In the genomic region with DNA sequence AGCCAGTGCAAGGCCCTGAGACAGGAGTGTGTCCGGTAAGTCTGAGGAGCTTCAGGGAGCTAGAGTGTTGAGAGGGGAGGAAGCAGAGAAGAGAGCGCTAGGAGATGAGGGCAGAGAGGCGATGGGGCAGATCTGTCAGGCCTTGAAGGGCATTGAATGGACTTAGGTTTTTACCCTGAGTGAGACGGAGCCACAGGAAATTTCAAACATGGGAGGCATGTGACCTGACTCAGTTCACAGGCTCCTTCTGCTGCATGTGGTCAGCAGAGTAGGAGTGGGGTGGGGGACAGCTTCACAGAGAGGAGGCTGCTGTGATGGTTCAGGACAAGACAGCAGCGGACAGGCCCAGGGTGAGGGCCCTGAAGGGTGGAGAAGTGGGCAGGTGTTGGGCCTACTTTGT, we compare ENCODE assay signal across 20 cellular contexts. TPM values are rescaled to one million over a fixed set of nuclear protein-coding genes. Genes with fewer than 3 reads are reported as not detected.
A peak's percentile ranks its signal among the peaks of the same experiment; 100 is the strongest.
DNase-seq lines count a peak whose midpoint lies in the region; TF ChIP-seq lines count a peak whose summit lies in the region.
"Had no signal": no experiment of that assay in that cellular context is flagged by ENCODE, and none has a peak within 500 bp of the region (broad histone marks: within the 10 kb centered on the region; RNA-seq: fewer than 3 reads in every experiment).

No MANE protein-coding gene starts in this region.

- H2AFZ ChIP-seq in Karpas-422 (ENCODE audit: low read length) = no peak overlapping the region
- H2AFZ ChIP-seq in MM.1S (ENCODE audit: low read length) = no peak overlapping the region

- no peak overlapping the region for H3K27ac ChIP-seq in Karpas-422 (ENCODE audit: low read length)
- no peak overlapping the region for H3K27ac ChIP-seq in MM.1S (ENCODE audit: low read length)

- H3K9me2 ChIP-seq in Karpas-422 (replicated peaks; ENCODE audit: insufficient read depth, low read length) (no peaks in the 10 kb centered on the region), MM.1S (replicated peaks; ENCODE audit: insufficient read depth, low read length) (no peaks in the 10 kb centered on the region)

- H3K4me3 Mint-ChIP-seq in activated naive CD4-positive, alpha-beta T cell treated with anti-CD3 and anti-CD28 coated beads, Interleukin-2, amount 10 ng/mL, durations not matched to agents 7 days and 5 days = no peak overlapping the region
- peak overlapping the region; percentile 7 for H3K4me3 Mint-ChIP-seq in neural crest cell

- CTCF ChIA-PET in activated naive CD4-positive, alpha-beta T cell treated with anti-CD3 and anti-CD28 coated beads, Interleukin-2, amount 10 ng/mL, durations not matched to agents 7 days and 5 days (lab: Charles Lee) = interaction anchor here (0.6 kb wide), 1 partner anchor 268 kb away, joined by 3 read pairs; no protein-coding TSS in a partner anchor

- H3K9me3 Mint-ChIP-seq in activated naive CD4-positive, alpha-beta T cell treated with anti-CD3 and anti-CD28 coated beads, Interleukin-2, amount 10 ng/mL, durations not matched to agents 7 days and 5 days = no peaks in the 10 kb centered on the region
- H3K9me3 Mint-ChIP-seq in neural crest cell = no peaks in the 10 kb centered on the region

- H3K27ac Mint-ChIP-seq in activated naive CD4-positive, alpha-beta T cell treated with anti-CD3 and anti-CD28 coated beads, Interleukin-2, amount 10 ng/mL, durations not matched to agents 7 days and 5 days = peak overlapping the region; percentile 47
- no peak overlapping the region for H3K27ac Mint-ChIP-seq in neural crest cell (ENCODE audit: unreplicated experiment)

- peaks cover 38% of the 10 kb centered on the region for H3K27me3 Mint-ChIP-seq in activated naive CD4-positive, alpha-beta T cell treated with anti-CD3 and anti-CD28 coated beads, Interleukin-2, amount 10 ng/mL, durations not matched to agents 7 days and 5 days
- peaks cover 9% of the 10 kb centered on the region for H3K27me3 Mint-ChIP-seq in neural crest cell (ENCODE audit: low read depth)

- H3K4me1 Mint-ChIP-seq in activated naive CD4-positive, alpha-beta T cell treated with anti-CD3 and anti-CD28 coated beads, Interleukin-2, amount 10 ng/mL, durations not matched to agents 7 days and 5 days = peaks cover 33% of the 10 kb centered on the region
- peaks cover 4% of the 10 kb centered on the region for H3K4me1 Mint-ChIP-seq in neural crest cell

- peaks cover 8% of the 10 kb centered on the region for H3K4me1 ChIP-seq in Karpas-422 (ENCODE audit: low read length)
- no peaks in the 10 kb centered on the region for H3K4me1 ChIP-seq in MM.1S (ENCODE audit: low read length)

- H3K27me3 ChIP-seq in Karpas-422 (ENCODE audit: low read length) (no peaks in the 10 kb centered on the region), MM.1S (replicated peaks; ENCODE audit: insufficient read depth, low read length) (peaks cover 53% of the 10 kb centered on the region)

- H3K9ac ChIP-seq in Karpas-422 (ENCODE audit: low read length) (no peak overlapping the region), MM.1S (ENCODE audit: low read length) (no peak overlapping the region)

- no peaks in the 10 kb centered on the region for H3K36me3 ChIP-seq in Karpas-422 (ENCODE audit: insufficient read depth, low read length)
- H3K36me3 ChIP-seq in MM.1S (replicated peaks; ENCODE audit: insufficient read depth, low read length) = no peaks in the 10 kb centered on the region

- TF ChIP-seq CTCF in neural crest cell (conservative IDR thresholded peaks at IDR 0.05) = no peak
- no peak for TF ChIP-seq CTCF in MM.1S (IDR thresholded peaks at IDR 0.05; ENCODE audit: low read length)

- H3K4me2 ChIP-seq in Karpas-422 (ENCODE audit: low read depth, low read length, poor library complexity, severe bottlenecking) (no peak overlapping the region), MM.1S (ENCODE audit: low read depth, low read length) (no peak overlapping the region)

- H3F3A ChIP-seq in MM.1S (ENCODE audit: insufficient read depth, low read length) = no peaks in the 10 kb centered on the region

- H4K20me1 ChIP-seq in Karpas-422 (ENCODE audit: insufficient read depth, low read depth, low read length) = no peaks in the 10 kb centered on the region
- H4K20me1 ChIP-seq in MM.1S (ENCODE audit: insufficient read depth, low read length) = no peaks in the 10 kb centered on the region

- H3K36me3 Mint-ChIP-seq in activated naive CD4-positive, alpha-beta T cell treated with anti-CD3 and anti-CD28 coated beads, Interleukin-2, amount 10 ng/mL, durations not matched to agents 7 days and 5 days = peaks cover 7% of the 10 kb centered on the region
- peaks cover 7% of the 10 kb centered on the region for H3K36me3 Mint-ChIP-seq in neural crest cell (ENCODE audit: low read depth)

- H3K4me3 ChIP-seq in Karpas-422 (ENCODE audit: low read length) (no peak overlapping the region), MM.1S (ENCODE audit: low read length) (no peak overlapping the region)

- H3K79me2 ChIP-seq in Karpas-422 (ENCODE audit: low read length) (no peaks in the 10 kb centered on the region), MM.1S (ENCODE audit: low read length) (no peaks in the 10 kb centered on the region)

- no peaks in the 10 kb centered on the region for H3K9me3 ChIP-seq in Karpas-422 (ENCODE audit: low read length)
- no peaks in the 10 kb centered on the region for H3K9me3 ChIP-seq in MM.1S (replicated peaks; ENCODE audit: insufficient read depth, low read length)

- no peak for DNase-seq in activated naive CD4-positive, alpha-beta T cell treated with anti-CD3 and anti-CD28 coated beads, Interleukin-2, amount 10 ng/mL, durations not matched to agents 7 days and 5 days
- no peak for DNase-seq in activated naive CD4-positive, alpha-beta T cell treated with anti-CD3 and anti-CD28 coated beads, Interleukin-2, amount 50 U/mL, for 16 hours
- DNase-seq in EH (ENCODE audit: low read depth) (peak; percentile 37), astrocyte of the hippocampus (ENCODE audit: low read depth, low spot score) (peak; percentile 18), neural crest cell (ENCODE audit: low read depth, low spot score) (no peak), medulla oblongata (ENCODE audit: extremely low spot score) (no peak), Karpas-422 (no peak), MM.1S (no peak)
- DNase-seq: C1 segment of cervical spinal cord; COR-L47; H7; Kasumi-1; NCI-H2171 treated with DMSO at 0.1 percent for 48 hours; NCI-H446 treated with DMSO at 0.1 percent for 48 hours; NK-92 treated with Interleukin-12 subunit alpha and Interleukin-12 subunit beta, amount 100 ng/mL, for 24 hours; OCI-M1; SIG-M5 had no signal

RNA-seq across cellular contexts. Expression of a gene that starts 2.5 kb away (rescaled TPM):
- total RNA-seq in neural crest cell = 10.6 and 11.8 TPM in 2 replicates
- total RNA-seq in Karpas-422 (2014; rRNA removed; shearing (Covaris generic); ENCODE audit: low replicate concordance) = 12.8 and 21.4 TPM in 2 replicates

RNA-seq across cellular contexts. Expression of a gene that starts 11.9 kb away (rescaled TPM):
- 11.2 and 12.0 TPM in 2 replicates for total RNA-seq in neural crest cell
- 0.07 and 0.11 TPM in 2 replicates for total RNA-seq in Karpas-422 (2014; rRNA removed; shearing (Covaris generic); ENCODE audit: low replicate concordance)

RNA-seq across cellular contexts. Expression of a gene that starts 12.5 kb away (rescaled TPM):
- total RNA-seq in neural crest cell = 1.4 and 2.2 TPM in 2 replicates
- total RNA-seq in Karpas-422 (2014; rRNA removed; shearing (Covaris generic); ENCODE audit: low replicate concordance) = not detected in 2 replicates

RNA-seq across cellular contexts. Expression of a gene that starts 25.7 kb away (rescaled TPM):
- 0.43 and 0.58 TPM in 2 replicates for total RNA-seq in neural crest cell
- total RNA-seq in Karpas-422 (2014; rRNA removed; shearing (Covaris generic); ENCODE audit: low replicate concordance) = 0.14 and 0.15 TPM in 2 replicates
- total RNA-seq: A673, HT-29, RPMI7951 had no signal

RNA-seq across cellular contexts. Expression of a gene that starts 26.0 kb away (rescaled TPM):
- total RNA-seq in neural crest cell = 186 and 190 TPM in 2 replicates
- total RNA-seq in Karpas-422 (2014; rRNA removed; shearing (Covaris generic); ENCODE audit: low replicate concordance) = 188 and 199 TPM in 2 replicates

Comparison
In these comparisons a context has a peak if more than half of its experiments do, and no peak if none do; other contexts are left out.
1. DNase-seq: peak in EH (single experiment) and astrocyte of the hippocampus (single experiment); none in activated naive CD4-positive, alpha-beta T cell treated with anti-CD3 and anti-CD28 coated beads, Interleukin-2, amount 10 ng/mL, durations not matched to agents 7 days and 5 days (single experiment), activated naive CD4-positive, alpha-beta T cell treated with anti-CD3 and anti-CD28 coated beads, Interleukin-2, amount 50 U/mL, for 16 hours (single experiment), neural crest cell (single experiment), medulla oblongata (single experiment), Karpas-422 (single experiment) and MM.1S (single experiment).
2. RNA of a gene that starts 11.9 kb away (total RNA-seq): 11.2 to 12.0 TPM in neural crest cell; 0.07 to 0.11 TPM in Karpas-422; every median in the first group is over 10 times any median in the second.